1 cellular context compared by ENCODE assay signal in the genomic region with DNA sequence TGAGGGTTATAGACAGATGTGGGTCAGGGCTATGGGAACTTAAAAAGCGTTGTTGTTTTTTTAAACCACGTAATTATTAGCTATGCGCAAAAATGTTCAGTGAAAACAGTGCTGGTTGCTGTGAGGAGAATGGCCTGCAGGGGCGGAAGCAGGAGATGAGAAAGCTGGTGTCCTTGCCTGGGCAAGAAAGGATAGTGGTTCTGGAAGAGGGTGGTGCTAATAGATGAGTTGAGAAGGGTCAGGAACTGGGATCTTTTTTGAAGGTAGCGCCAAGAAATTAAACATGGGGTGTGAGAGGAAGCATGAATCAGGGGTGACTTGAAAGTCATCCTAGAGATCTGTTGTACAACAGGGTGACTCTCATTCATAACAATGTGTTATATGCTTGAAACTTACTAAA.
TF ChIP-seq lines count a peak whose summit lies in the region.

No MANE protein-coding gene starts in this region.

TF ChIP-seq in H1, 55 proteins besides CTCF, POLR2A, EP300 and RAD21:
- TF ChIP-seq KDM1A (IDR thresholded peaks at IDR 0.05; ENCODE audit: borderline replicate concordance, low read length) (no peak), YY1 (IDR thresholded peaks at IDR 0.05; ENCODE audit: low read depth, low read length) (no peak)
TF ChIP-seq in H1: peak in this region for 0.
